1 cellular context compared by ENCODE assay signal in genomic region chr6:105795913-105796517, GRCh38.
TF ChIP-seq lines count a peak whose summit lies in the region.

No MANE protein-coding gene starts in this region.

TF ChIP-seq in GM23338, 12 proteins besides CTCF, POLR2A, EP300 and RAD21 (continued from another document):
- TF ChIP-seq, protein P1, sequence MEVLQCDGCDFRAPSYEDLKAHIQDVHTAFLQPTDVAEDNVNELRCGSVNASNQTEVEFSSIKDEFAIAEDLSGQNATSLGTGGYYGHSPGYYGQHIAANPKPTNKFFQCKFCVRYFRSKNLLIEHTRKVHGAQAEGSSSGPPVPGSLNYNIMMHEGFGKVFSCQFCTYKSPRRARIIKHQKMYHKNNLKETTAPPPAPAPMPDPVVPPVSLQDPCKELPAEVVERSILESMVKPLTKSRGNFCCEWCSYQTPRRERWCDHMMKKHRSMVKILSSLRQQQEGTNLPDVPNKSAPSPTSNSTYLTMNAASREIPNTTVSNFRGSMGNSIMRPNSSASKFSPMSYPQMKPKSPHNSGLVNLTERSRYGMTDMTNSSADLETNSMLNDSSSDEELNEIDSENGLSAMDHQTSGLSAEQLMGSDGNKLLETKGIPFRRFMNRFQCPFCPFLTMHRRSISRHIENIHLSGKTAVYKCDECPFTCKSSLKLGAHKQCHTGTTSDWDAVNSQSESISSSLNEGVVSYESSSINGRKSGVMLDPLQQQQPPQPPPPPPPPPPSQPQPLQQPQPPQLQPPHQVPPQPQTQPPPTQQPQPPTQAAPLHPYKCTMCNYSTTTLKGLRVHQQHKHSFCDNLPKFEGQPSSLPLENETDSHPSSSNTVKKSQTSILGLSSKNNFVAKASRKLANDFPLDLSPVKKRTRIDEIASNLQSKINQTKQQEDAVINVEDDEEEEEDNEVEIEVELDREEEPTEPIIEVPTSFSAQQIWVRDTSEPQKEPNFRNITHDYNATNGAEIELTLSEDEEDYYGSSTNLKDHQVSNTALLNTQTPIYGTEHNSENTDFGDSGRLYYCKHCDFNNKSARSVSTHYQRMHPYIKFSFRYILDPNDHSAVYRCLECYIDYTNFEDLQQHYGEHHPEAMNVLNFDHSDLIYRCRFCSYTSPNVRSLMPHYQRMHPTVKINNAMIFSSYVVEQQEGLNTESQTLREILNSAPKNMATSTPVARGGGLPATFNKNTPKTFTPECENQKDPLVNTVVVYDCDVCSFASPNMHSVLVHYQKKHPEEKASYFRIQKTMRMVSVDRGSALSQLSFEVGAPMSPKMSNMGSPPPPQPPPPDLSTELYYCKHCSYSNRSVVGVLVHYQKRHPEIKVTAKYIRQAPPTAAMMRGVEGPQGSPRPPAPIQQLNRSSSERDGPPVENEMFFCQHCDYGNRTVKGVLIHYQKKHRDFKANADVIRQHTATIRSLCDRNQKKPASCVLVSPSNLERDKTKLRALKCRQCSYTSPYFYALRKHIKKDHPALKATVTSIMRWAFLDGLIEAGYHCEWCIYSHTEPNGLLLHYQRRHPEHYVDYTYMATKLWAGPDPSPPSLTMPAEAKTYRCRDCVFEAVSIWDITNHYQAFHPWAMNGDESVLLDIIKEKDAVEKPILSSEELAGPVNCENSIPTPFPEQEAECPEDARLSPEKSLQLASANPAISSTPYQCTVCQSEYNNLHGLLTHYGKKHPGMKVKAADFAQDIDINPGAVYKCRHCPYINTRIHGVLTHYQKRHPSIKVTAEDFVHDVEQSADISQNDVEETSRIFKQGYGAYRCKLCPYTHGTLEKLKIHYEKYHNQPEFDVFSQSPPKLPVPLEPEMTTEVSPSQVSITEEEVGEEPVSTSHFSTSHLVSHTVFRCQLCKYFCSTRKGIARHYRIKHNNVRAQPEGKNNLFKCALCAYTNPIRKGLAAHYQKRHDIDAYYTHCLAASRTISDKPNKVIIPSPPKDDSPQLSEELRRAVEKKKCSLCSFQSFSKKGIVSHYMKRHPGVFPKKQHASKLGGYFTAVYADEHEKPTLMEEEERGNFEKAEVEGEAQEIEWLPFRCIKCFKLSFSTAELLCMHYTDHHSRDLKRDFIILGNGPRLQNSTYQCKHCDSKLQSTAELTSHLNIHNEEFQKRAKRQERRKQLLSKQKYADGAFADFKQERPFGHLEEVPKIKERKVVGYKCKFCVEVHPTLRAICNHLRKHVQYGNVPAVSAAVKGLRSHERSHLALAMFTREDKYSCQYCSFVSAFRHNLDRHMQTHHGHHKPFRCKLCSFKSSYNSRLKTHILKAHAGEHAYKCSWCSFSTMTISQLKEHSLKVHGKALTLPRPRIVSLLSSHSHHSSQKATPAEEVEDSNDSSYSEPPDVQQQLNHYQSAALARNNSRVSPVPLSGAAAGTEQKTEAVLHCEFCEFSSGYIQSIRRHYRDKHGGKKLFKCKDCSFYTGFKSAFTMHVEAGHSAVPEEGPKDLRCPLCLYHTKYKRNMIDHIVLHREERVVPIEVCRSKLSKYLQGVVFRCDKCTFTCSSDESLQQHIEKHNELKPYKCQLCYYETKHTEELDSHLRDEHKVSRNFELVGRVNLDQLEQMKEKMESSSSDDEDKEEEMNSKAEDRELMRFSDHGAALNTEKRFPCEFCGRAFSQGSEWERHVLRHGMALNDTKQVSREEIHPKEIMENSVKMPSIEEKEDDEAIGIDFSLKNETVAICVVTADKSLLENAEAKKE (CRISPR knock-in tag; IDR thresholded peaks at IDR 0.05), result no peak
- TF ChIP-seq, protein P2, sequence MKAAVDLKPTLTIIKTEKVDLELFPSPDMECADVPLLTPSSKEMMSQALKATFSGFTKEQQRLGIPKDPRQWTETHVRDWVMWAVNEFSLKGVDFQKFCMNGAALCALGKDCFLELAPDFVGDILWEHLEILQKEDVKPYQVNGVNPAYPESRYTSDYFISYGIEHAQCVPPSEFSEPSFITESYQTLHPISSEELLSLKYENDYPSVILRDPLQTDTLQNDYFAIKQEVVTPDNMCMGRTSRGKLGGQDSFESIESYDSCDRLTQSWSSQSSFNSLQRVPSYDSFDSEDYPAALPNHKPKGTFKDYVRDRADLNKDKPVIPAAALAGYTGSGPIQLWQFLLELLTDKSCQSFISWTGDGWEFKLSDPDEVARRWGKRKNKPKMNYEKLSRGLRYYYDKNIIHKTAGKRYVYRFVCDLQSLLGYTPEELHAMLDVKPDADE (IDR thresholded peaks at IDR 0.05), result no peak
- TF ChIP-seq ZNF114 (CRISPR knock-in tag; IDR thresholded peaks at IDR 0.05), result no peak
- TF ChIP-seq CREB1 (CRISPR knock-in tag; IDR thresholded peaks at IDR 0.05; ENCODE audit: low read depth), result no peak
- no peak for TF ChIP-seq NANOG (IDR thresholded peaks at IDR 0.05; ENCODE audit: borderline replicate concordance)
- TF ChIP-seq JUNB (IDR thresholded peaks at IDR 0.05; ENCODE audit: unreplicated experiment), result no peak
TF ChIP-seq in GM23338: peak in this region for 0.
